In genomic region chr17:33266116-33266515, GRCh38 we compare ENCODE assay signal across 20 cellular contexts.
"Had no signal": no experiment of that assay in that cellular context is flagged by ENCODE, and none has a peak within 500 bp of the region (broad histone marks: within the 10 kb centered on the region; RNA-seq: fewer than 3 reads in every experiment).

No MANE protein-coding gene starts in this region.

- ATAC-seq: heart right ventricle; left colon; pancreas; right lobe of liver; stimulated activated naive B cell treated with anti-CD40 and anti-IgM and Interleukin-4, amounts not matched to agents 10 μg/mL and 1 μg/mL and 100 μg/mL, for 72 hours had no signal

- DNase-seq: activated CD4-positive, alpha-beta T cell treated with anti-CD3 and anti-CD28 coated beads, Interleukin-2, amount 50 U/mL, for 4 hours; activated CD8-positive, alpha-beta memory T cell treated with anti-CD3 and anti-CD28 coated beads for 24 hours; activated CD8-positive, alpha-beta memory T cell treated with anti-CD3 and anti-CD28 coated beads, Interleukin-2, amount 50 U/mL, for 4 hours; activated naive CD4-positive, alpha-beta T cell; activated T-cell treated with anti-CD3 and anti-CD28 coated beads, Interleukin-2, amount 50 U/mL, for 24 hours; adrenal gland; central memory CD4-positive, alpha-beta T cell; heart right ventricle; islet precursor cell; left colon; pancreas; right lobe of liver; small intestine; stimulated activated CD4-positive, alpha-beta T cell treated with anti-CD3 and anti-CD28 coated beads, Interleukin-15, amount 100 ng/mL, for 24 hours; stimulated activated CD4-positive, alpha-beta T cell treated with anti-CD3 and anti-CD28 coated beads, Interleukin-2, amount 100 ng/mL, for 48 hours; stimulated activated CD8-positive, alpha-beta memory T cell treated with anti-CD3 and anti-CD28 coated beads, Interleukin-4, amount 100 ng/mL, for 48 hours; stimulated activated naive B cell treated with anti-CD40 and anti-IgM and Interleukin-4, amounts not matched to agents 10 μg/mL and 1 μg/mL and 100 μg/mL, for 72 hours had no signal

- FAIRE-seq: pancreas, small intestine had no signal

- H3K4me3 ChIP-seq: adrenal gland, ascending aorta, esophagus muscularis mucosa, heart right ventricle, pancreas, right lobe of liver, vagina had no signal
